In the genomic region with DNA sequence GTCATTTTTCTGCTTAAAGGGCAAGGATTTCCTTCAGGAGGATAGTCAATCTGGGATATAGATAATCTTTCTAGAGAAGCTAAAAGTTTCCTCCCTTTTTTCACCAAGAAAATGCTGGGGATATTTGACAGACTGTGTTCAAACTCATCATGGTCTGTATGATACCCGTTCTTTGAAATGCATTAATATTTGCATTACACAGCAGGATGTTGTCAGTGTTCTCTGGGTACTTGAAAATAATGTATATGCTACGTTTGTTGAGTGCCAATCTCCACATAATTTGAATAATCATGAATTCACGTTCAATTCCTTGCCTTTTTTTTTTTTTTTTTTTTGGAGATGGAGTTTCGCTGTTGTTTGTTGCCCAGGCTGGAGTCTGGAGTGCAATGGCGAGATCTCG, we compare ENCODE assay signal across 11 cellular contexts. TPM values are rescaled to one million over a fixed set of nuclear protein-coding genes. Genes with fewer than 3 reads are reported as not detected.
"Had no signal": no experiment of that assay in that cellular context is flagged by ENCODE, and none has a peak within 500 bp of the region (broad histone marks: within the 10 kb centered on the region; RNA-seq: fewer than 3 reads in every experiment).

No MANE protein-coding gene starts in this region.

- ATAC-seq: GM23338, HCT116 had no signal

- DNase-seq: GM23248, GOT3, H7, H9, HCEC 1CT, HFFc6 had no signal

- H2AFZ ChIP-seq: GM23248, GM23338 had no signal

- FAIRE-seq: H1, H54 had no signal

- H3K9ac ChIP-seq: GM23248 had no signal

- H3K4me3 ChIP-seq: GM23248, GM23338, HAP-1 had no signal

- H3K36me3 ChIP-seq: HAP-1 had no signal

- H3K9me3 ChIP-seq: HAP-1 had no signal

- H3K27ac ChIP-seq: GM23248 had no signal

- H3K4me2 ChIP-seq: GM23338 had no signal

RNA-seq across cellular contexts. Expression of gene BMPR1B, which starts 18.0 kb away (rescaled TPM):
- total RNA-seq: HFFc6 had no signal
